8 cellular contexts compared by ENCODE assay signal in genomic region chr17:42405963-42406495, GRCh38. TPM values are rescaled to one million over a fixed set of nuclear protein-coding genes. Genes with fewer than 3 reads are reported as not detected.
DNase-seq lines count a peak whose midpoint lies in the region; ATAC-seq, FAIRE-seq and TF ChIP-seq lines count a peak whose summit lies in the region.

No MANE protein-coding gene starts in this region.

- H3K9me3 ChIP-seq in H1 (ENCODE audit: insufficient read depth in 2 of 2, low read depth in 1 of 2, low read length in 1 of 2) (no peaks in the 10 kb centered on the region), mucosa of descending colon (no peaks in the 10 kb centered on the region)

- ATAC-seq in mucosa of descending colon: peak; percentile 59

- H3K18ac ChIP-seq in H1 (ENCODE audit: extremely low read depth, low read length): no peak overlapping the region

- H3K4me2 ChIP-seq in H1 (ENCODE audit: insufficient read depth in 1 of 2, low read depth in 2 of 2, low read length in 2 of 2): no peak overlapping the region

- no peak overlapping the region for H3K4ac ChIP-seq in H1 (replicated peaks; ENCODE audit: insufficient read length, low read depth, low read length)

- no peak overlapping the region for H2BK20ac ChIP-seq in H1 (ENCODE audit: low read length)

- H2BK12ac ChIP-seq in H1 (ENCODE audit: low read depth, low read length): no peak overlapping the region

- TF ChIP-seq POLR2A in H1 (IDR thresholded peaks at IDR 0.05; ENCODE audit: control extremely low read depth in 1 of 2, low read depth in 2 of 2, low read length in 2 of 2): no peak

- no peak overlapping the region for H3K23ac ChIP-seq in H1 (ENCODE audit: insufficient read length)

- H3K79me2 ChIP-seq in ACC112 (ENCODE audit: control insufficient read depth, insufficient read depth, low read length, unreplicated experiment) (peaks cover 83% of the 10 kb centered on the region), H1 (ENCODE audit: control insufficient read depth in 1 of 2, insufficient read depth in 2 of 2, low read length in 2 of 2) (no peaks in the 10 kb centered on the region; a peak in 1 of 4 replicates)

- H3K23me2 ChIP-seq in H1 (ENCODE audit: low read depth, low read length): no peaks in the 10 kb centered on the region

- H3K36me3 ChIP-seq in ACC112 (ENCODE audit: insufficient read depth, low read length) (peaks cover 14% of the 10 kb centered on the region; the same call in 1 of the 2 replicates), H1 (ENCODE audit: control insufficient read depth in 2 of 4, insufficient read depth in 4 of 4, low read length in 3 of 4) (peaks cover 0 to 8% (median 4%) of the 10 kb centered on the region in 4 experiments; a peak in 3 of 8 replicates), mucosa of descending colon (ENCODE audit: low read depth) (no peaks in the 10 kb centered on the region)

- H3K4me1 ChIP-seq in ACC112 (ENCODE audit: control insufficient read depth, insufficient read depth, low read length, unreplicated experiment) (peaks cover 65% of the 10 kb centered on the region), H1 (replicated peaks in 1 of 4; ENCODE audit: control insufficient read depth in 3 of 4, insufficient read depth in 4 of 4, low read length in 3 of 4) (peaks cover 8 to 22% (median 17%) of the 10 kb centered on the region in 4 experiments; a peak in 6 of 7 replicates), mucosa of descending colon (ENCODE audit: low read depth) (peaks cover 14% of the 10 kb centered on the region)

- no peak overlapping the region for H3K4me3 ChIP-seq in ACC112 (ENCODE audit: low read depth, low read length)
- no peak overlapping the region for H3K4me3 ChIP-seq in H1 (ENCODE audit: extremely low read depth in 1 of 4, insufficient read depth in 2 of 4, low read depth in 3 of 4, low read length in 4 of 4)
- H3K4me3 ChIP-seq in mucosa of descending colon: no peak overlapping the region

- no peak overlapping the region for H3K14ac ChIP-seq in H1 (ENCODE audit: insufficient read length)

- FAIRE-seq in H1 (lab: Jason Lieb, UNC): no peak

- POLR2A ChIA-PET in H1 (lab: Charles Lee; ENCODE audit: partially characterized antibody): interaction anchor here (0.6 to 2.8 kb wide), 8 partner anchors 9 to 129 kb away, joined by 3 to 19 read pairs (median 4); partner anchors contain the start of gene CAVIN1

- no peak overlapping the region for H2BK5ac ChIP-seq in H1 (ENCODE audit: low read depth, low read length)

- H2AFZ ChIP-seq in ACC112 (ENCODE audit: low read length, unreplicated experiment): no peak overlapping the region
- H2AFZ ChIP-seq in H1 (ENCODE audit: low read length): no peak overlapping the region

- TF ChIP-seq CTCF in H1 (IDR thresholded peaks at IDR 0.05; ENCODE audit: control extremely low read depth in 1 of 3, insufficient read depth in 1 of 3, low read depth in 1 of 3, low read length in 3 of 3) (peak; percentile 90 to 94 (median 93)), mucosa of descending colon (IDR thresholded peaks at IDR 0.05) (peak; percentile 83)

- peak; percentile 95 to 97 for TF ChIP-seq RAD21 in H1 (IDR thresholded peaks at IDR 0.05 in 1 of 2, conservative IDR thresholded peaks at IDR 0.05 in 1 of 2; ENCODE audit: low read depth in 2 of 2, low read length in 2 of 2)

- peaks cover 2 to 3% of the 10 kb centered on the region in 2 experiments for H4K20me1 ChIP-seq in H1 (replicated peaks in 1 of 2; ENCODE audit: control insufficient read depth in 1 of 2, insufficient read depth in 2 of 2, low read length in 2 of 2)

- 0 out of 2 replicates have a peak, but pooled peaks cover 2% of the 10 kb centered on the region for H3K79me1 ChIP-seq in H1 (ENCODE audit: low read depth, low read length)

- H2AK5ac ChIP-seq in H1 (ENCODE audit: low read depth, low read length): no peak overlapping the region

- no peak overlapping the region for H2BK120ac ChIP-seq in H1 (replicated peaks; ENCODE audit: low read depth, low read length)

- CTCF ChIA-PET in H1 (lab: Charles Lee; ENCODE audit: partially characterized antibody): interaction anchor here (0.5 to 23.6 kb wide), 29 partner anchors 11 to 420 kb away, joined by 3 to 542 read pairs (median 5); partner anchors contain the start of genes CAVIN1 and STAT3

- H4K91ac ChIP-seq in H1 (replicated peaks; ENCODE audit: insufficient read length, low read length): no peak overlapping the region

- DNase-seq in GM19240 (ENCODE audit: insufficient read length, low spot score): peak; percentile 87
- peak; percentile 90 for DNase-seq in NCI-H82 (lab: John Stamatoyannopoulos, UW)
- DNase-seq in activated CD8-positive, alpha-beta memory T cell treated with anti-CD3 and anti-CD28 coated beads for 4 hours (ENCODE audit: low read depth in 2 of 2): peak; percentile 63 to 67
- DNase-seq in H1 (ENCODE audit: low read depth in 1 of 2, low spot score in 2 of 2): peak in 1 of 2 experiments; percentile 96
- DNase-seq in mucosa of descending colon: peak; percentile 86 to 93 (median 93)
- peak; percentile 60 to 65 for DNase-seq in stimulated activated CD8-positive, alpha-beta memory T cell treated with anti-CD3 and anti-CD28 coated beads, Interleukin-4, amount 100 ng/mL, for 4 hours (ENCODE audit: low read depth in 2 of 2, low spot score in 1 of 2)
- no peak for DNase-seq in NCI-H226

- no peak for TF ChIP-seq EP300 in H1 (IDR thresholded peaks at IDR 0.05; ENCODE audit: borderline replicate concordance in 1 of 2, low read depth in 2 of 2, low read length in 2 of 2)

- no peak overlapping the region for H4K5ac ChIP-seq in H1 (ENCODE audit: insufficient read length, low read depth, low read length)

- 53% methylated on average over 26 of the region's 26 CpGs; no CpG with 5 or more reads in 1 of the 2 experiments for WGBS in H1 (ENCODE audit: extremely low coverage in 1 of 2, insufficient coverage in 1 of 2, insufficient read length in 1 of 2, insufficient replicate concordance in 2 of 2, low coverage in 1 of 2, low lambda C conversion rate in 2 of 2, missing lambda C conversion rate in 1 of 2), 2 experiments

- no peak overlapping the region for H2BK15ac ChIP-seq in H1 (ENCODE audit: low read length)

- no peak overlapping the region for H3K9ac ChIP-seq in H1 (replicated peaks in 1 of 4; ENCODE audit: extremely low read depth in 1 of 4, low read depth in 3 of 4, low read length in 3 of 4)

- intact Hi-C loops in mucosa of descending colon (cut with DNase I, micrococcal nuclease): loop anchor here (2.0 to 5.0 kb wide), 2 partner anchors 83 to 84 kb away; no protein-coding TSS in a partner anchor

- H3K27ac ChIP-seq in ACC112 (ENCODE audit: low read depth, low read length) (0 out of 2 replicates have a peak overlapping the region, but pooled peaks have one; percentile 19), H1 (ENCODE audit: low read depth, low read length) (no peak overlapping the region)

- H4K8ac ChIP-seq in H1 (ENCODE audit: extremely low read depth, insufficient read depth, low read length): no peak overlapping the region

- no peak overlapping the region for H3K56ac ChIP-seq in H1 (replicated peaks; ENCODE audit: insufficient read length, low read depth, low read length)

- H3K27me3 ChIP-seq in ACC112 (ENCODE audit: insufficient read depth, low read length): no peaks in the 10 kb centered on the region
- no peaks in the 10 kb centered on the region for H3K27me3 ChIP-seq in H1 (replicated peaks in 1 of 4; ENCODE audit: control insufficient read depth in 3 of 4, extremely low read depth in 1 of 4, insufficient read depth in 3 of 4, low read length in 3 of 4)

TF ChIP-seq in H1, 55 proteins besides CTCF, POLR2A, EP300 and RAD21:
- TF ChIP-seq CEBPB (IDR thresholded peaks at IDR 0.05; ENCODE audit: low read depth, low read length): peak; percentile 97
- TF ChIP-seq NRF1 (IDR thresholded peaks at IDR 0.05; ENCODE audit: low read depth, low read length): no peak
- TF ChIP-seq HDAC2 (IDR thresholded peaks at IDR 0.05; ENCODE audit: borderline replicate concordance in 1 of 2, low read depth in 2 of 2, low read length in 2 of 2): no peak

RNA-seq across cellular contexts. Expression of gene CAVIN1, which starts 17.0 kb away (rescaled TPM):
- total RNA-seq in H1 (2021; fragmentation: NEBNext Ultra II Directional; extraction: Animal tissue kit (Norgen Biotek cat#: 25700)): 41.6 and 43.5 TPM in 2 replicates
- 16.2 and 22.6 TPM in 2 replicates for polyA plus RNA-seq in H1 (2011; rRNA removed)
- 25.9 TPM for polyA plus RNA-seq in H1 (2011; cell fraction: cytosol; rRNA removed)
- polyA plus RNA-seq in H1 (2011; cell fraction: nucleus; rRNA removed): 16.1 TPM
- 28.3 to 38.2 TPM (median 33.3 TPM) in 4 replicates for polyA plus RNA-seq in H1 (2012, experiment 1 of 2)
- 30.3 TPM for polyA plus RNA-seq in H1 (2012, experiment 2 of 2)
- polyA plus RNA-seq in H1 (2013, experiment 1 of 2): 17.7 TPM
- 18.4 TPM for polyA plus RNA-seq in H1 (2013, experiment 2 of 2)
- polyA minus RNA-seq in H1 (2011; rRNA and poly(A)+ RNA removed): 8.8 and 10.6 TPM in 2 replicates
- polyA minus RNA-seq in H1 (2011; cell fraction: cytosol; rRNA and poly(A)+ RNA removed): 22.9 TPM
- 6.8 TPM for polyA minus RNA-seq in H1 (2011; cell fraction: nucleus; rRNA and poly(A)+ RNA removed)
- 100 to 1,000 TPM in 1 of 3 donors, 10 to 100 TPM in 2; 19.3 to 246 (median 52.4) TPM for total RNA-seq in mucosa of descending colon

RNA-seq across cellular contexts. Expression of gene STAT3, which starts 17.8 kb away (rescaled TPM):
- 94.1 and 94.3 TPM in 2 replicates for total RNA-seq in H1 (2021; fragmentation: NEBNext Ultra II Directional; extraction: Animal tissue kit (Norgen Biotek cat#: 25700))
- polyA plus RNA-seq in H1 (2011; rRNA removed): 38.4 and 41.2 TPM in 2 replicates
- 48.0 TPM for polyA plus RNA-seq in H1 (2011; cell fraction: cytosol; rRNA removed)
- 73.3 TPM for polyA plus RNA-seq in H1 (2011; cell fraction: nucleus; rRNA removed)
- 62.3 to 80.8 TPM (median 72.6 TPM) in 4 replicates for polyA plus RNA-seq in H1 (2012, experiment 1 of 2)
- 32.2 TPM for polyA plus RNA-seq in H1 (2012, experiment 2 of 2)
- polyA plus RNA-seq in H1 (2013, experiment 1 of 2): 41.7 TPM
- polyA plus RNA-seq in H1 (2013, experiment 2 of 2): 37.9 TPM
- 86.0 and 92.4 TPM in 2 replicates for polyA minus RNA-seq in H1 (2011; rRNA and poly(A)+ RNA removed)
- polyA minus RNA-seq in H1 (2011; cell fraction: cytosol; rRNA and poly(A)+ RNA removed): 59.6 TPM
- 60.0 TPM for polyA minus RNA-seq in H1 (2011; cell fraction: nucleus; rRNA and poly(A)+ RNA removed)
- total RNA-seq in mucosa of descending colon: 100 to 1,000 TPM; 158 to 230 (median 227) TPM

RNA-seq across cellular contexts. Expression of gene ATP6V0A1, which starts 52.6 kb away (rescaled TPM):
- 55.3 and 57.3 TPM in 2 replicates for total RNA-seq in H1 (2021; fragmentation: NEBNext Ultra II Directional; extraction: Animal tissue kit (Norgen Biotek cat#: 25700))
- 63.4 and 77.4 TPM in 2 replicates for polyA plus RNA-seq in H1 (2011; rRNA removed)
- 46.8 TPM for polyA plus RNA-seq in H1 (2011; cell fraction: cytosol; rRNA removed)
- polyA plus RNA-seq in H1 (2011; cell fraction: nucleus; rRNA removed): 157 TPM
- 38.3 to 56.3 TPM (median 50.1 TPM) in 4 replicates for polyA plus RNA-seq in H1 (2012, experiment 1 of 2)
- polyA plus RNA-seq in H1 (2012, experiment 2 of 2): 35.9 TPM
- 56.4 TPM for polyA plus RNA-seq in H1 (2013, experiment 1 of 2)
- 50.9 TPM for polyA plus RNA-seq in H1 (2013, experiment 2 of 2)
- polyA minus RNA-seq in H1 (2011; rRNA and poly(A)+ RNA removed): 135 and 172 TPM in 2 replicates
- 33.5 TPM for polyA minus RNA-seq in H1 (2011; cell fraction: cytosol; rRNA and poly(A)+ RNA removed)
- 90.2 TPM for polyA minus RNA-seq in H1 (2011; cell fraction: nucleus; rRNA and poly(A)+ RNA removed)
- total RNA-seq in mucosa of descending colon: 100 to 1,000 TPM in 1 of 3 donors, 10 to 100 TPM in 2; 88.5 to 105 (median 95.6) TPM
